Comparison of ENCODE assay signal across 8 cellular contexts in genomic region chr9:132879443-132880310, GRCh38. TPM values are rescaled to one million over a fixed set of nuclear protein-coding genes. Genes with fewer than 3 reads are reported as not detected.
DNase-seq lines count a peak whose midpoint lies in the region; ATAC-seq and TF ChIP-seq lines count a peak whose summit lies in the region.

No MANE protein-coding gene starts in this region.

- H3K9me3 Mint-ChIP-seq in T-helper 2 cell treated with Interferon-gamma antibody and Interleukin-4, amounts not matched to agents 5 μg/mL and 100 μg/mL, for 36 hours = no peaks in the 10 kb centered on the region
- no peaks in the 10 kb centered on the region for H3K9me3 Mint-ChIP-seq in stimulated activated naive B cell treated with anti-CD40 and anti-IgM and Interleukin-4, amounts not matched to agents 10 μg/mL and 1 μg/mL and 100 μg/mL, for 72 hours

- H3K4me1 ChIP-seq in SJCRH30 = no peaks in the 10 kb centered on the region

- H3K4me3 ChIP-seq in SJCRH30 (peak overlapping the region; percentile 94), fibroblast of pulmonary artery (replicated peaks; ENCODE audit: low read depth, low read length) (peak overlapping the region; percentile 98)

- H3K27ac ChIP-seq in SJCRH30 = no peak overlapping the region

- DNase-seq in T-helper 2 cell treated with Interferon-gamma antibody and Interleukin-4, amounts not matched to agents 5 μg/mL and 100 μg/mL, for 36 hours (ENCODE audit: low spot score) = no peak
- no peak for DNase-seq in T-helper 2 cell
- no peak for DNase-seq in SJCRH30
- DNase-seq in fibroblast of pulmonary artery (ENCODE audit: low read depth) = no peak
- no peak for DNase-seq in stimulated activated naive B cell treated with anti-CD40 and anti-IgM and Interleukin-4, amounts not matched to agents 10 μg/mL and 1 μg/mL and 100 μg/mL, for 72 hours
- DNase-seq in HuH-7 (ENCODE audit: low spot score) = no peak
- DNase-seq in GM20000 (ENCODE audit: low spot score) = no peak

- H3K27me3 Mint-ChIP-seq in T-helper 2 cell treated with Interferon-gamma antibody and Interleukin-4, amounts not matched to agents 5 μg/mL and 100 μg/mL, for 36 hours (ENCODE audit: low read depth) = no peaks in the 10 kb centered on the region
- H3K27me3 Mint-ChIP-seq in stimulated activated naive B cell treated with anti-CD40 and anti-IgM and Interleukin-4, amounts not matched to agents 10 μg/mL and 1 μg/mL and 100 μg/mL, for 72 hours = no peaks in the 10 kb centered on the region

- peaks cover 10% of the 10 kb centered on the region; the same call in 1 of the 2 replicates for H3K27me3 ChIP-seq in SJCRH30

- no peaks in the 10 kb centered on the region for H3K36me3 Mint-ChIP-seq in T-helper 2 cell treated with Interferon-gamma antibody and Interleukin-4, amounts not matched to agents 5 μg/mL and 100 μg/mL, for 36 hours (ENCODE audit: low read depth)
- H3K36me3 Mint-ChIP-seq in stimulated activated naive B cell treated with anti-CD40 and anti-IgM and Interleukin-4, amounts not matched to agents 10 μg/mL and 1 μg/mL and 100 μg/mL, for 72 hours = no peaks in the 10 kb centered on the region

- peak overlapping the region; percentile 81 for H3K27ac Mint-ChIP-seq in T-helper 2 cell treated with Interferon-gamma antibody and Interleukin-4, amounts not matched to agents 5 μg/mL and 100 μg/mL, for 36 hours
- H3K27ac Mint-ChIP-seq in stimulated activated naive B cell treated with anti-CD40 and anti-IgM and Interleukin-4, amounts not matched to agents 10 μg/mL and 1 μg/mL and 100 μg/mL, for 72 hours = peak overlapping the region; percentile 80

- H3K9me3 ChIP-seq in SJCRH30 (replicated peaks) = no peaks in the 10 kb centered on the region

- peaks cover 16% of the 10 kb centered on the region for H3K4me1 Mint-ChIP-seq in T-helper 2 cell treated with Interferon-gamma antibody and Interleukin-4, amounts not matched to agents 5 μg/mL and 100 μg/mL, for 36 hours (ENCODE audit: low read depth)
- H3K4me1 Mint-ChIP-seq in stimulated activated naive B cell treated with anti-CD40 and anti-IgM and Interleukin-4, amounts not matched to agents 10 μg/mL and 1 μg/mL and 100 μg/mL, for 72 hours = peaks cover 23 to 48% of the 10 kb centered on the region in 2 donors

- no peak for TF ChIP-seq CTCF in fibroblast of pulmonary artery (IDR thresholded peaks at IDR 0.05; ENCODE audit: low read length, missing control alignments)
- no peak for TF ChIP-seq CTCF in GM20000 (IDR thresholded peaks at IDR 0.05; ENCODE audit: extremely low read depth, missing control alignments)

- ATAC-seq in stimulated activated naive B cell treated with anti-CD40 and anti-IgM and Interleukin-4, amounts not matched to agents 10 μg/mL and 1 μg/mL and 100 μg/mL, for 72 hours (replicated peaks) = no peak
- ATAC-seq in HG03280 (IDR thresholded peaks at IDR 0.05; ENCODE audit: unreplicated experiment) = no peak

- peak overlapping the region; percentile 83 for H3K4me3 Mint-ChIP-seq in T-helper 2 cell treated with Interferon-gamma antibody and Interleukin-4, amounts not matched to agents 5 μg/mL and 100 μg/mL, for 36 hours
- peak overlapping the region; percentile 84 for H3K4me3 Mint-ChIP-seq in stimulated activated naive B cell treated with anti-CD40 and anti-IgM and Interleukin-4, amounts not matched to agents 10 μg/mL and 1 μg/mL and 100 μg/mL, for 72 hours

- no peaks in the 10 kb centered on the region; the same call in 1 of the 2 replicates for H3K36me3 ChIP-seq in SJCRH30

RNA-seq across cellular contexts. Expression of gene SPACA9, which starts 1.0 kb away (rescaled TPM):
- total RNA-seq in SJCRH30 (2014; rRNA removed; shearing (Covaris generic)) = 0.59 and 0.76 TPM in 2 replicates

RNA-seq across cellular contexts. Expression of gene AK8, which starts 1.6 kb away (rescaled TPM):
- not detected in 2 replicates for total RNA-seq in SJCRH30 (2014; rRNA removed; shearing (Covaris generic))
